1 cellular context compared by ENCODE assay signal in the genomic region with DNA sequence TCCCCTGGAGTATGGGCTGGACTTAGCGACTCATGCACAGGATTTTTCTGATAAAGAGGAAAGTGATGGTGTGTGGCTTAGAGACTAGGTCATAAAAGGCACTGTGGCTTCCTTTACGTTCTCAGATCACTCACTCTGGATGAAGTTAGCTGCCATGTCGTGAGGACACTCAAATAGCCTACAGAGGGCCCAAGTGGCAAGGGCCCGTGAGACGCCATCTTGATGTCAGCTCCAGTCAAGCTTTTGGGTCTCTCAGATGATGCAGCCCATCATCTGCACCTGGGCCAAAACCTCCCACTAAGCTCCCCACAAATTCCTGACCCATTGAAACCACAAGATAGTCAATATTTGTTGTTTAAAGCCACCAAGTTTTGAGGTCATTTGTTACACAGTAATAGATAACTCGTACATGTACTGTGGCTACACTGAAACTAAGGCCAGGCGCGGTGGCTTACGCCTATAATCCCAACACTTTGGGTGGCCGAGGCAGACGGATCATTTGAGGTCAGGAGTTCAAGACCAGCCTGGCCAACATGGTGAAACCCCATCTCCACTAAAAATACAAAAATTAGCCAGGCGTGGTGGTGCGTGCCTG.
TF ChIP-seq lines count a peak whose summit lies in the region.

No MANE protein-coding gene starts in this region.

TF ChIP-seq in K562, 482 proteins besides CTCF, POLR2A, EP300 and RAD21:
- TF ChIP-seq ZNF740 (CRISPR knock-in tag; IDR thresholded peaks at IDR 0.05) (no peak), ZNF740 (tag; IDR thresholded peaks at IDR 0.05) (no peak), YY1 (IDR thresholded peaks at IDR 0.05; ENCODE audit: borderline replicate concordance in 1 of 3, control insufficient read depth in 1 of 3, extremely low read depth in 1 of 3, insufficient read depth in 3 of 3, insufficient read length in 1 of 3, insufficient replicate concordance in 2 of 3, low read depth in 1 of 3, low read length in 2 of 3) (peak in 1 of 3 experiments; percentile 51), ASH1L (IDR thresholded peaks at IDR 0.05; ENCODE audit: borderline replicate concordance, low read depth, partially characterized antibody) (no peak), PTTG1 (tag; IDR thresholded peaks at IDR 0.05; ENCODE audit: low read depth) (no peak), LEF1 (IDR thresholded peaks at IDR 0.05) (no peak), ZNF311 (CRISPR knock-in tag; IDR thresholded peaks at IDR 0.05) (no peak), NR2C2 (CRISPR knock-in tag; IDR thresholded peaks at IDR 0.05) (no peak), NR2C2 (tag; IDR thresholded peaks at IDR 0.05) (no peak), HDAC6 (IDR thresholded peaks at IDR 0.05; ENCODE audit: low read depth, low read length) (no peak), PRMT5 (CRISPR knock-in tag; IDR thresholded peaks at IDR 0.05) (no peak), CHD2 (IDR thresholded peaks at IDR 0.05; ENCODE audit: low read depth, low read length) (no peak), RBM14 (IDR thresholded peaks at IDR 0.05; ENCODE audit: borderline replicate concordance, insufficient read depth, low read depth, low read length) (no peak), SREBF2 (CRISPR knock-in tag; IDR thresholded peaks at IDR 0.05) (no peak), SMARCA5 (IDR thresholded peaks at IDR 0.05) (0 out of 2 replicates have a peak, but pooled peaks have one; percentile 14), ZNF707 (CRISPR knock-in tag; conservative IDR thresholded peaks at IDR 0.05) (no peak), ZBTB11 (CRISPR knock-in tag; IDR thresholded peaks at IDR 0.05) (no peak)
- TF ChIP-seq, protein P1, sequence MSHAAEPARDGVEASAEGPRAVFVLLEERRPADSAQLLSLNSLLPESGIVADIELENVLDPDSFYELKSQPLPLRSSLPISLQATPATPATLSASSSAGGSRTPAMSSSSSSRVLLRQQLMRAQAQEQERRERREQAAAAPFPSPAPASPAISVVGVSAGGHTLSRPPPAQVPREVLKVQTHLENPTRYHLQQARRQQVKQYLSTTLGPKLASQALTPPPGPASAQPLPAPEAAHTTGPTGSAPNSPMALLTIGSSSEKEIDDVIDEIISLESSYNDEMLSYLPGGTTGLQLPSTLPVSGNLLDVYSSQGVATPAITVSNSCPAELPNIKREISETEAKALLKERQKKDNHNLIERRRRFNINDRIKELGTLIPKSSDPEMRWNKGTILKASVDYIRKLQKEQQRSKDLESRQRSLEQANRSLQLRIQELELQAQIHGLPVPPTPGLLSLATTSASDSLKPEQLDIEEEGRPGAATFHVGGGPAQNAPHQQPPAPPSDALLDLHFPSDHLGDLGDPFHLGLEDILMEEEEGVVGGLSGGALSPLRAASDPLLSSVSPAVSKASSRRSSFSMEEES (CRISPR knock-in tag; IDR thresholded peaks at IDR 0.05): no peak
- TF ChIP-seq, protein P2, sequence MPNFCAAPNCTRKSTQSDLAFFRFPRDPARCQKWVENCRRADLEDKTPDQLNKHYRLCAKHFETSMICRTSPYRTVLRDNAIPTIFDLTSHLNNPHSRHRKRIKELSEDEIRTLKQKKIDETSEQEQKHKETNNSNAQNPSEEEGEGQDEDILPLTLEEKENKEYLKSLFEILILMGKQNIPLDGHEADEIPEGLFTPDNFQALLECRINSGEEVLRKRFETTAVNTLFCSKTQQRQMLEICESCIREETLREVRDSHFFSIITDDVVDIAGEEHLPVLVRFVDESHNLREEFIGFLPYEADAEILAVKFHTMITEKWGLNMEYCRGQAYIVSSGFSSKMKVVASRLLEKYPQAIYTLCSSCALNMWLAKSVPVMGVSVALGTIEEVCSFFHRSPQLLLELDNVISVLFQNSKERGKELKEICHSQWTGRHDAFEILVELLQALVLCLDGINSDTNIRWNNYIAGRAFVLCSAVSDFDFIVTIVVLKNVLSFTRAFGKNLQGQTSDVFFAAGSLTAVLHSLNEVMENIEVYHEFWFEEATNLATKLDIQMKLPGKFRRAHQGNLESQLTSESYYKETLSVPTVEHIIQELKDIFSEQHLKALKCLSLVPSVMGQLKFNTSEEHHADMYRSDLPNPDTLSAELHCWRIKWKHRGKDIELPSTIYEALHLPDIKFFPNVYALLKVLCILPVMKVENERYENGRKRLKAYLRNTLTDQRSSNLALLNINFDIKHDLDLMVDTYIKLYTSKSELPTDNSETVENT (CRISPR knock-in tag; IDR thresholded peaks at IDR 0.05): no peak
TF ChIP-seq in K562: peak in this region for 2.
